Comparison of ENCODE assay signal across 8 cellular contexts in genomic region chr2:119387381-119388129, GRCh38. TPM values are rescaled to one million over a fixed set of nuclear protein-coding genes. Genes with fewer than 3 reads are reported as not detected.
DNase-seq lines count a peak whose midpoint lies in the region; ATAC-seq and TF ChIP-seq lines count a peak whose summit lies in the region.

No MANE protein-coding gene starts in this region.

- H4K20me1 ChIP-seq in neural progenitor cell (ENCODE audit: low read depth) = no peaks in the 10 kb centered on the region

- H3K27ac Mint-ChIP-seq in neural progenitor cell = no peak overlapping the region

- 48% methylated on average over 9 of the region's 9 CpGs for WGBS in esophagus muscularis mucosa

- H3K4me3 Mint-ChIP-seq in neural progenitor cell = no peak overlapping the region

- peak overlapping the region; percentile 48 for H2AFZ ChIP-seq in neural progenitor cell (replicated peaks)

- DNase-seq in Caki2 (ENCODE audit: low read depth) (peak; percentile 96), SKM-1 (lab: John Stamatoyannopoulos, UW; ENCODE audit: unreplicated experiment) (peak; percentile 74), esophagus muscularis mucosa (ENCODE audit: extremely low spot score) (no peak), neural progenitor cell (ENCODE audit: low spot score) (no peak), NCI-H1105 (lab: John Stamatoyannopoulos, UW) (no peak), T1000 (lab: John Stamatoyannopoulos, UW) (no peak)

- H3F3A ChIP-seq in neural progenitor cell (ENCODE audit: low read depth) = no peaks in the 10 kb centered on the region

- ATAC-seq in GM19025 (IDR thresholded peaks at IDR 0.05; ENCODE audit: low read depth, unreplicated experiment) (peak; percentile 79), HG03103 (IDR thresholded peaks at IDR 0.05; ENCODE audit: low read depth, unreplicated experiment) (peak; percentile 77)

- H3K27ac ChIP-seq in esophagus muscularis mucosa (replicated peaks in 1 of 4) = peak overlapping the region in 3 of 4 donors; percentile 6 to 44 (median 24)
- H3K27ac ChIP-seq in neural progenitor cell = no peak overlapping the region

- H3K27me3 ChIP-seq in esophagus muscularis mucosa (no peaks in the 10 kb centered on the region), neural progenitor cell (no peaks in the 10 kb centered on the region)

- H3K4me3 ChIP-seq in esophagus muscularis mucosa (no peak overlapping the region), neural progenitor cell (no peak overlapping the region)

- H3K4me1 Mint-ChIP-seq in neural progenitor cell = peaks cover 4% of the 10 kb centered on the region

- H3K9ac ChIP-seq in neural progenitor cell = no peak overlapping the region

- H3K4me2 ChIP-seq in neural progenitor cell = no peak overlapping the region

- H3K9me3 ChIP-seq in esophagus muscularis mucosa (no peaks in the 10 kb centered on the region), neural progenitor cell (ENCODE audit: low read depth) (no peaks in the 10 kb centered on the region)

- in situ Hi-C loops in Caki2 (cut with HindIII; ENCODE audit: low pct_unique_long_range_greater_than_20kb, low sequenced_read_pairs) = no loop called here

- TF ChIP-seq POLR2A in esophagus muscularis mucosa (IDR thresholded peaks at IDR 0.05; ENCODE audit: low read depth) = no peak

- peaks cover 5% of the 10 kb centered on the region for H3K27me3 Mint-ChIP-seq in neural progenitor cell (ENCODE audit: insufficient read depth, low read depth)

- no peaks in the 10 kb centered on the region for H3K36me3 ChIP-seq in esophagus muscularis mucosa
- no peaks in the 10 kb centered on the region for H3K36me3 ChIP-seq in neural progenitor cell

- no peaks in the 10 kb centered on the region for H3K36me3 Mint-ChIP-seq in neural progenitor cell

- H3K4me1 ChIP-seq in esophagus muscularis mucosa (peaks cover 16 to 30% (median 24%) of the 10 kb centered on the region in 4 donors), neural progenitor cell (no peaks in the 10 kb centered on the region)

- no peaks in the 10 kb centered on the region for H3K79me2 ChIP-seq in neural progenitor cell (ENCODE audit: low read depth)

- H3K9me3 Mint-ChIP-seq in neural progenitor cell = no peaks in the 10 kb centered on the region

- intact Hi-C loops in esophagus muscularis mucosa (cut with DNase I) = no loop called here

- TF ChIP-seq CTCF in esophagus muscularis mucosa (IDR thresholded peaks at IDR 0.05) = peak in 1 of 3 experiments; percentile 11
- TF ChIP-seq CTCF in neural progenitor cell (IDR thresholded peaks at IDR 0.05) = no peak

- TF ChIP-seq EP300 in esophagus muscularis mucosa (IDR thresholded peaks at IDR 0.05) = no peak

RNA-seq across cellular contexts. Expression of gene DBI, which starts 20.8 kb away (rescaled TPM):
- total RNA-seq in Caki2 (2014; rRNA removed; shearing (Covaris generic); ENCODE audit: low replicate concordance) = 104 and 107 TPM in 2 replicates
- total RNA-seq in esophagus muscularis mucosa (10 to 100 TPM; 41.8 to 72.3 (median 59.3) TPM), neural progenitor cell (ENCODE audit: low replicate concordance) (158 and 238 TPM in 2 replicates)

RNA-seq across cellular contexts. Expression of gene C2orf76, which starts 20.9 kb away (rescaled TPM):
- total RNA-seq in Caki2 (2014; rRNA removed; shearing (Covaris generic); ENCODE audit: low replicate concordance) = 16.3 and 20.8 TPM in 2 replicates
- 10 to 100 TPM in 2 of 4 donors, 1 to 10 TPM in 2; 8.7 to 14.6 (median 11.2) TPM for total RNA-seq in esophagus muscularis mucosa
- 13.4 and 16.8 TPM in 2 replicates for total RNA-seq in neural progenitor cell (ENCODE audit: low replicate concordance)

RNA-seq across cellular contexts. Expression of gene TMEM37, which starts 44.1 kb away (rescaled TPM):
- total RNA-seq in Caki2 (2014; rRNA removed; shearing (Covaris generic); ENCODE audit: low replicate concordance) = 0.10 and 3.5 TPM in 2 replicates
- total RNA-seq in esophagus muscularis mucosa = 1 to 10 TPM; 1.7 to 2.8 (median 2.2) TPM
- total RNA-seq in neural progenitor cell (ENCODE audit: low replicate concordance) = 0.74 and 1.0 TPM in 2 replicates

Comparison
In these comparisons a context has a peak if more than half of its experiments do, and no peak if none do; other contexts are left out.
1. DNase-seq: peak in Caki2 (single experiment) and SKM-1 (single experiment); none in esophagus muscularis mucosa (single experiment), neural progenitor cell (single experiment), NCI-H1105 (single experiment) and T1000 (single experiment).